Comparison of ENCODE assay signal across 1 cellular context in genomic region chr6:37204014-37204751, GRCh38.
TF ChIP-seq lines count a peak whose summit lies in the region.

No MANE protein-coding gene starts in this region.

TF ChIP-seq in HepG2, 621 proteins besides CTCF, POLR2A, EP300 and RAD21 (continued from another document and continues in another):
- TF ChIP-seq BATF2 (CRISPR knock-in tag; IDR thresholded peaks at IDR 0.05) = no peak
- TF ChIP-seq BRD4 (CRISPR knock-in tag; IDR thresholded peaks at IDR 0.05) = no peak
- no peak for TF ChIP-seq MXD4 (CRISPR knock-in tag; IDR thresholded peaks at IDR 0.05)
- peak; percentile 43; the same call in 1 of the 2 replicates for TF ChIP-seq ZFX (CRISPR knock-in tag; IDR thresholded peaks at IDR 0.05; ENCODE audit: low read depth)
- no peak for TF ChIP-seq ZNF761 (CRISPR knock-in tag; conservative IDR thresholded peaks at IDR 0.05)
- TF ChIP-seq RORA (CRISPR knock-in tag; IDR thresholded peaks at IDR 0.05) = no peak
- no peak for TF ChIP-seq PBX3 (CRISPR knock-in tag; IDR thresholded peaks at IDR 0.05; ENCODE audit: borderline replicate concordance)
- TF ChIP-seq RFXANK (CRISPR knock-in tag; IDR thresholded peaks at IDR 0.05) = no peak
- TF ChIP-seq UBTF (CRISPR knock-in tag; IDR thresholded peaks at IDR 0.05) = no peak
- TF ChIP-seq PCBP1 (IDR thresholded peaks at IDR 0.05; ENCODE audit: borderline replicate concordance, low read depth, low read length) = no peak
- no peak for TF ChIP-seq TP53 (CRISPR knock-in tag; conservative IDR thresholded peaks at IDR 0.05)
- no peak for TF ChIP-seq ZKSCAN8 (CRISPR knock-in tag; IDR thresholded peaks at IDR 0.05; ENCODE audit: borderline replicate concordance)
- TF ChIP-seq SIN3A (IDR thresholded peaks at IDR 0.05; ENCODE audit: borderline replicate concordance, low read depth, low read length) = no peak
- TF ChIP-seq IKZF1 (IDR thresholded peaks at IDR 0.05) = 0 out of 2 replicates have a peak, but pooled peaks have one; percentile 90
- TF ChIP-seq TBX2 (CRISPR knock-in tag; IDR thresholded peaks at IDR 0.05; ENCODE audit: borderline replicate concordance) = peak; percentile 62
- no peak for TF ChIP-seq ZNF749 (CRISPR knock-in tag; IDR thresholded peaks at IDR 0.05; ENCODE audit: borderline replicate concordance)
- no peak for TF ChIP-seq ONECUT2 (CRISPR knock-in tag; IDR thresholded peaks at IDR 0.05)
- no peak for TF ChIP-seq IKZF4 (CRISPR knock-in tag; IDR thresholded peaks at IDR 0.05; ENCODE audit: borderline replicate concordance, low read depth, not compliant biosample characterization)
- no peak for TF ChIP-seq NFKB2 (CRISPR knock-in tag; IDR thresholded peaks at IDR 0.05; ENCODE audit: borderline replicate concordance)
- peak; percentile 86 for TF ChIP-seq JUND (CRISPR knock-in tag; IDR thresholded peaks at IDR 0.05)
- no peak for TF ChIP-seq TRIM22 (IDR thresholded peaks at IDR 0.05)
- no peak for TF ChIP-seq ATF2 (CRISPR knock-in tag; IDR thresholded peaks at IDR 0.05)
- no peak for TF ChIP-seq ZNF713 (CRISPR knock-in tag; IDR thresholded peaks at IDR 0.05)
- TF ChIP-seq CAMTA2 (CRISPR knock-in tag; IDR thresholded peaks at IDR 0.05; ENCODE audit: borderline replicate concordance) = no peak
- no peak for TF ChIP-seq MTF1 (CRISPR knock-in tag; IDR thresholded peaks at IDR 0.05)
- TF ChIP-seq ZSCAN25 (CRISPR knock-in tag; IDR thresholded peaks at IDR 0.05) = no peak
- TF ChIP-seq ZBTB46 (CRISPR knock-in tag; IDR thresholded peaks at IDR 0.05; ENCODE audit: borderline replicate concordance) = no peak
- no peak for TF ChIP-seq STAT6 (CRISPR knock-in tag; IDR thresholded peaks at IDR 0.05; ENCODE audit: borderline replicate concordance)
- no peak for TF ChIP-seq ZNF10 (CRISPR knock-in tag; IDR thresholded peaks at IDR 0.05; ENCODE audit: borderline replicate concordance, low read depth)
- TF ChIP-seq KAT2B (IDR thresholded peaks at IDR 0.05; ENCODE audit: borderline replicate concordance, low read depth, low read length) = no peak
- TF ChIP-seq ZNF772 (CRISPR knock-in tag; IDR thresholded peaks at IDR 0.05) = no peak
- TF ChIP-seq ZNF275 (CRISPR knock-in tag; IDR thresholded peaks at IDR 0.05; ENCODE audit: borderline replicate concordance) = no peak
- TF ChIP-seq GMEB1 (CRISPR knock-in tag; IDR thresholded peaks at IDR 0.05; ENCODE audit: borderline replicate concordance) = no peak
- TF ChIP-seq SP2 (CRISPR knock-in tag; IDR thresholded peaks at IDR 0.05) = no peak
- no peak for TF ChIP-seq KLF13 (CRISPR knock-in tag; IDR thresholded peaks at IDR 0.05)
- TF ChIP-seq ZNF777 (CRISPR knock-in tag; IDR thresholded peaks at IDR 0.05) = no peak
- TF ChIP-seq SIX1 (CRISPR knock-in tag; IDR thresholded peaks at IDR 0.05; ENCODE audit: borderline replicate concordance) = no peak
- TF ChIP-seq ZNF501 (CRISPR knock-in tag; IDR thresholded peaks at IDR 0.05) = 0 out of 2 replicates have a peak, but pooled peaks have one; percentile 30
- no peak for TF ChIP-seq HCFC1 (IDR thresholded peaks at IDR 0.05; ENCODE audit: low read depth, low read length)
- no peak for TF ChIP-seq ZMAT5 (CRISPR knock-in tag; IDR thresholded peaks at IDR 0.05; ENCODE audit: borderline replicate concordance, low read depth)
- TF ChIP-seq KAT8 (CRISPR knock-in tag; IDR thresholded peaks at IDR 0.05) = no peak
- no peak for TF ChIP-seq ZBTB34 (CRISPR knock-in tag; IDR thresholded peaks at IDR 0.05)
- no peak for TF ChIP-seq CEBPZ (IDR thresholded peaks at IDR 0.05; ENCODE audit: low read length)
- TF ChIP-seq ZNF20 (CRISPR knock-in tag; IDR thresholded peaks at IDR 0.05) = no peak
